ENCODE assay signal across 6 cellular contexts in genomic region chr16:30561212-30561816, GRCh38. TPM values are rescaled to one million over a fixed set of nuclear protein-coding genes. Genes with fewer than 3 reads are reported as not detected.
DNase-seq lines count a peak whose midpoint lies in the region; ATAC-seq and TF ChIP-seq lines count a peak whose summit lies in the region.

No MANE protein-coding gene starts in this region.

- H3K27ac Mint-ChIP-seq in T-helper 17 cell = peak overlapping the region; percentile 96
- H3K27ac Mint-ChIP-seq in stimulated activated naive B cell treated with anti-CD40 and anti-IgM and Interleukin-4, amounts not matched to agents 10 μg/mL and 1 μg/mL and 100 μg/mL, for 72 hours = peak overlapping the region; percentile 99

- peak overlapping the region; percentile 56 for H3K4me3 ChIP-seq in fibroblast of villous mesenchyme (ENCODE audit: low read depth, low read length)

- H3K4me1 Mint-ChIP-seq in T-helper 17 cell = peaks cover 17% of the 10 kb centered on the region
- H3K4me1 Mint-ChIP-seq in stimulated activated naive B cell treated with anti-CD40 and anti-IgM and Interleukin-4, amounts not matched to agents 10 μg/mL and 1 μg/mL and 100 μg/mL, for 72 hours = peaks cover 13 to 38% of the 10 kb centered on the region in 2 donors

- TF ChIP-seq CTCF in fibroblast of villous mesenchyme (IDR thresholded peaks at IDR 0.05; ENCODE audit: insufficient read depth, low read depth, low read length) = no peak

- peaks cover 0 to 2% of the 10 kb centered on the region in 2 donors for H3K9me3 Mint-ChIP-seq in stimulated activated naive B cell treated with anti-CD40 and anti-IgM and Interleukin-4, amounts not matched to agents 10 μg/mL and 1 μg/mL and 100 μg/mL, for 72 hours

- ATAC-seq in T-helper 17 cell (no peak), HG03039 (IDR thresholded peaks at IDR 0.05; ENCODE audit: unreplicated experiment) (no peak), GM18907 (IDR thresholded peaks at IDR 0.05; ENCODE audit: unreplicated experiment) (no peak)
- ATAC-seq in stimulated activated naive B cell treated with anti-CD40 and anti-IgM and Interleukin-4, amounts not matched to agents 10 μg/mL and 1 μg/mL and 100 μg/mL, for 72 hours (replicated peaks) = peak in 1 of 2 donors; percentile 6

- DNase-seq in T-helper 17 cell = no peak
- DNase-seq in fibroblast of villous mesenchyme (ENCODE audit: low read depth) = no peak
- DNase-seq in stimulated activated naive B cell treated with anti-CD40 and anti-IgM and Interleukin-4, amounts not matched to agents 10 μg/mL and 1 μg/mL and 100 μg/mL, for 72 hours = peak; percentile 40
- no peak for DNase-seq in Ammon's horn (ENCODE audit: low spot score)

- no peaks in the 10 kb centered on the region for H3K36me3 Mint-ChIP-seq in T-helper 17 cell (ENCODE audit: low read depth)
- H3K36me3 Mint-ChIP-seq in stimulated activated naive B cell treated with anti-CD40 and anti-IgM and Interleukin-4, amounts not matched to agents 10 μg/mL and 1 μg/mL and 100 μg/mL, for 72 hours = peaks cover 1 to 4% of the 10 kb centered on the region in 2 donors

- H3K4me3 Mint-ChIP-seq in T-helper 17 cell = peak overlapping the region; percentile 87
- peak overlapping the region; percentile 92 to 95 for H3K4me3 Mint-ChIP-seq in stimulated activated naive B cell treated with anti-CD40 and anti-IgM and Interleukin-4, amounts not matched to agents 10 μg/mL and 1 μg/mL and 100 μg/mL, for 72 hours

- no peaks in the 10 kb centered on the region for H3K27me3 Mint-ChIP-seq in T-helper 17 cell
- H3K27me3 Mint-ChIP-seq in stimulated activated naive B cell treated with anti-CD40 and anti-IgM and Interleukin-4, amounts not matched to agents 10 μg/mL and 1 μg/mL and 100 μg/mL, for 72 hours = no peaks in the 10 kb centered on the region

- H3K9me3 ChIP-seq in T-helper 17 cell (ENCODE audit: control insufficient read depth, low read length, poor library complexity, severe bottlenecking) = no peaks in the 10 kb centered on the region

RNA-seq across cellular contexts. Expression of gene ZNF764, which starts 3.1 kb away (rescaled TPM):
- total RNA-seq in T-helper 17 cell (10 to 100 TPM; 19.5 to 21.4 TPM), fibroblast of villous mesenchyme (4.3 and 6.1 TPM in 2 replicates)

RNA-seq across cellular contexts. Expression of gene ZNF688, which starts 10.2 kb away (rescaled TPM):
- total RNA-seq in T-helper 17 cell = 10 to 100 TPM; 11.4 to 14.0 TPM
- 6.5 and 12.9 TPM in 2 replicates for total RNA-seq in fibroblast of villous mesenchyme

RNA-seq across cellular contexts. Expression of gene ZNF785, which starts 24.2 kb away (rescaled TPM):
- total RNA-seq in T-helper 17 cell = 10 to 100 TPM in 1 of 2 donors, 1 to 10 TPM in 1; 8.5 to 11.7 TPM
- 9.7 and 13.0 TPM in 2 replicates for total RNA-seq in fibroblast of villous mesenchyme

RNA-seq across cellular contexts. Expression of gene ZNF747, which starts 26.7 kb away (rescaled TPM):
- 1 to 10 TPM; 7.6 TPM for total RNA-seq in T-helper 17 cell
- total RNA-seq in fibroblast of villous mesenchyme = 11.7 and 12.6 TPM in 2 replicates

RNA-seq across cellular contexts. Expression of gene ZNF768, which starts 34.9 kb away (rescaled TPM):
- total RNA-seq in T-helper 17 cell (1 to 10 TPM; 5.1 to 5.3 TPM), fibroblast of villous mesenchyme (19.0 and 22.0 TPM in 2 replicates)
